Comparison of ENCODE assay signal across 9 cellular contexts in the genomic region with DNA sequence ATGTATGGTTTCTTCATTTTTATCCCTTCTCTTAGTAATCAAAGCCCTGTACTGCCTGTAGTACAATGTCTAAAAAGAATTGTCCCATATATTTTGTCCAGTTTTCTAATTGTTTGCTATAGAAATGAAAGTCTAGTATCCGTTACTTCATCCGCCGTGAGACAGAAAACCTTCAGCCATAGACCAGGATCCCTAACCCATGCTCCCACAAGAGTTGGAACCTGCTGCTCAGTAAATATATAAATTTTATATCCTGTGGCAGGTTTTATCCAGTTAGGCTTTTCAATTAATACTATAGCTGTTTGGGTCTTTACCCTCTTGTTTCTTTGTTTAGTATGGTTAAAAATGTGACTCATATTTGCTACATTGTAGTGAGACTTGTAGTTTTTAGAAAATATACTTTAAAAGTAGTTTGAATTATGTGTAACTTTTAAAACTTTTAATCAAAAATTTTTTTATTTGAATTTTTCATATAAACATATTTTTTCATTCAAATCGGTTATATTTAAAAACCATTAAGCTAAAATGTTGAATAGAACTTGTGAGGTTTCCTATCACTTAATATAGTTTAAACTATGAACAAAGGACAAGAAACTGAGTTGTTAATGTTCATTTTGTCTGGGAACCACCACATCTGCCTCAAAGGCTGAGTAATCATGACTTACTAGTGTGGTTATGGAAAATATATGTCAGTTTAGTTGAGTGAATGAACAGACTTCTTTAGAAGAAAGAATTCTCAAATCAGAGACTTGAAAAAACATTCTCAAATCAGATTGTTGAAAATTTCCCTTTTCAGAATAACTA. TPM values are rescaled to one million over a fixed set of nuclear protein-coding genes. Genes with fewer than 3 reads are reported as not detected.
A peak's percentile ranks its signal among the peaks of the same experiment; 100 is the strongest.
DNase-seq lines count a peak whose midpoint lies in the region; ATAC-seq lines count a peak whose summit lies in the region.
"Had no signal": no experiment of that assay in that cellular context is flagged by ENCODE, and none has a peak within 500 bp of the region (broad histone marks: within the 10 kb centered on the region; RNA-seq: fewer than 3 reads in every experiment).

No MANE protein-coding gene starts in this region.

- DNase-seq in COLO829 (ENCODE audit: low spot score) (peak; percentile 79), LHCN-M2 (ENCODE audit: low read depth) (peak; percentile 89), astrocyte of the hippocampus (ENCODE audit: low read depth, low spot score) (peak; percentile 68), myocyte (ENCODE audit: low read depth) (peak; percentile 26), activated gamma-delta T cell treated with Interleukin-2 at 50 U/mL for 16 hours (no peak)
- DNase-seq in stimulated activated CD4-positive, alpha-beta T cell treated with anti-CD3 and anti-CD28 coated beads, Interleukin-15, amount 100 ng/mL, for 24 hours = no peak
- DNase-seq: stimulated activated CD4-positive, alpha-beta T cell treated with anti-CD3 and anti-CD28 coated beads, Interleukin-12 subunit alpha, Interleukin-12 subunit beta, amount 100 ng/mL, for 4 hours had no signal

- ATAC-seq in GM21526 (IDR thresholded peaks at IDR 0.05; ENCODE audit: low FRiP score, unreplicated experiment) (no peak), HG02973 (IDR thresholded peaks at IDR 0.05; ENCODE audit: unreplicated experiment) (no peak)

RNA-seq across cellular contexts. Expression of gene VMP1, which starts 54.8 kb away (rescaled TPM):
- total RNA-seq in LHCN-M2 (2014; rRNA removed) (193 and 225 TPM in 2 replicates), myocyte (234 and 277 TPM in 2 replicates)
- 61.7 TPM for polyA plus RNA-seq in LHCN-M2 (2012)
- polyA plus RNA-seq in myocyte (2012) = 108 TPM

RNA-seq across cellular contexts. Expression of gene PTRH2, which starts 55.0 kb away (rescaled TPM):
- total RNA-seq in LHCN-M2 (2014; rRNA removed) = 29.9 and 34.3 TPM in 2 replicates
- polyA plus RNA-seq in LHCN-M2 (2012) = 38.1 TPM
- 27.2 and 37.9 TPM in 2 replicates for total RNA-seq in myocyte
- 38.6 TPM for polyA plus RNA-seq in myocyte (2012)

Comparison
In these comparisons a context has a peak if more than half of its experiments do, and no peak if none do; other contexts are left out.
1. DNase-seq: peak in COLO829 (single experiment), LHCN-M2 (single experiment), astrocyte of the hippocampus (single experiment) and myocyte (single experiment); none in activated gamma-delta T cell treated with Interleukin-2 at 50 U/mL for 16 hours (single experiment) and stimulated activated CD4-positive, alpha-beta T cell treated with anti-CD3 and anti-CD28 coated beads, Interleukin-15, amount 100 ng/mL, for 24 hours (single experiment).